In the genomic region with DNA sequence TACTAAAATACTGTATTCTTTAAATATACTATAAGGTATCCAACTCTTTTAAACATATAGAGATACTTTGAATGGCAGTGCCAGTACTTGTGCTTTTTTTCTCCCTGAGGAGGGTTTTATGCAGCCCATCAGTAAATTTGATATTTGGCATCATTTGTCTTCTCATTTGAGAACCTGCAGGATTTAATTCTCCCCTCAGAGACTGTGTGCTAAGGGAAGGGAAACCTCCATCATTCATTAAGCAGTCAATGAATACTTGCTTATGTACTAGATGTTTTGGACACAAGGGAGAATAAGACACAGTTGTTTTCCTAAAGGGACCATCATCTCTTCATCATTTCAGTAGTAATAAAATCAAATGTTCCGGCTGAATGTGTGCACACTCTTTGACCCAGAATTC, we compare ENCODE assay signal across 20 cellular contexts. TPM values are rescaled to one million over a fixed set of nuclear protein-coding genes. Genes with fewer than 3 reads are reported as not detected.
DNase-seq lines count a peak whose midpoint lies in the region; ATAC-seq, FAIRE-seq and TF ChIP-seq lines count a peak whose summit lies in the region.
"Had no signal": no experiment of that assay in that cellular context is flagged by ENCODE, and none has a peak within 500 bp of the region (broad histone marks: within the 10 kb centered on the region; RNA-seq: fewer than 3 reads in every experiment).

No MANE protein-coding gene starts in this region.

- no peak for ATAC-seq in SK-N-SH treated with all-trans-retinoic acid at 6 μM for 48 hours
- ATAC-seq: GM12878, HCT116 had no signal

- H3K9ac ChIP-seq in SK-N-SH: no peak overlapping the region
- H3K9ac ChIP-seq: KMS-11 had no signal

- H3K4me3 ChIP-seq in SK-N-SH (ENCODE audit: low read depth in 2 of 2, low read length in 1 of 2): no peak overlapping the region
- H3K4me3 ChIP-seq: GM12878 had no signal

- CTCF ChIA-PET in SK-N-SH (lab: Yijun Ruan, JAX): interaction anchor here (1.1 kb wide), 1 partner anchor 15 kb away, joined by 3 read pairs; no protein-coding TSS in a partner anchor

- H3K27ac ChIP-seq in SK-N-SH (ENCODE audit: low read depth in 2 of 2, low read length in 1 of 2) (peak overlapping the region; percentile 72 to 91; a peak in 2 of 4 replicates), VCaP (peak overlapping the region; percentile 27)
- H3K27ac ChIP-seq: C4-2B, KMS-11 had no signal

- H3K9me3 ChIP-seq in SK-N-SH: no peaks in the 10 kb centered on the region
- H3K9me3 ChIP-seq: Caco-2 had no signal

- no peak for TF ChIP-seq POLR2A in GM12891 (IDR thresholded peaks at IDR 0.05; ENCODE audit: low read depth, low read length)

- H3K4me2 ChIP-seq in SK-N-SH: no peak overlapping the region
- H3K4me2 ChIP-seq: KMS-11 had no signal

- H3K4me3 Mint-ChIP-seq in nephron: no peak overlapping the region
- H3K4me3 Mint-ChIP-seq: CD4-positive, alpha-beta T cell had no signal

- DNase-seq in SK-N-SH (no peak), GM12891 (ENCODE audit: insufficient read length, low spot score) (no peak), NOMO-1 treated with DMSO at 0.1 percent for 48 hours (lab: John Stamatoyannopoulos, UW; ENCODE audit: unreplicated experiment) (no peak), NCI-H524 treated with DMSO at 0.1 percent for 48 hours (lab: John Stamatoyannopoulos, UW) (no peak), Ammon's horn (ENCODE audit: low spot score) (no peak)
- DNase-seq: ACHN; Caco-2; CD4-positive, alpha-beta T cell; GOT3; H7 had no signal

- no peak overlapping the region for H2AFZ ChIP-seq in SK-N-SH (ENCODE audit: low read depth)

- no peaks in the 10 kb centered on the region for H3K9me3 Mint-ChIP-seq in nephron
- H3K9me3 Mint-ChIP-seq: CD4-positive, alpha-beta T cell had no signal

- H3K27me3 Mint-ChIP-seq in nephron (ENCODE audit: low read depth): no peaks in the 10 kb centered on the region
- H3K27me3 Mint-ChIP-seq: CD4-positive, alpha-beta T cell had no signal

- H3K36me3 Mint-ChIP-seq in nephron (ENCODE audit: low read depth): no peaks in the 10 kb centered on the region

- H3K4me1 Mint-ChIP-seq in nephron: peaks cover 80% of the 10 kb centered on the region

- peaks cover 39% of the 10 kb centered on the region for H4K20me1 ChIP-seq in SK-N-SH (ENCODE audit: insufficient read depth)

- peak; percentile 16 for FAIRE-seq in GM12891 (lab: Jason Lieb, UNC)
- FAIRE-seq: A204.1, D721Med, GM12878, GM19239 had no signal

- no peak for TF ChIP-seq RAD21 in SK-N-SH (IDR thresholded peaks at IDR 0.05; ENCODE audit: low read length)

- no peaks in the 10 kb centered on the region for H3K27me3 ChIP-seq in SK-N-SH (ENCODE audit: insufficient read depth)

- POLR2A ChIA-PET in SK-N-SH (lab: Yijun Ruan, JAX): no interaction called here

- H3K27ac Mint-ChIP-seq in nephron: peak overlapping the region in 2 of 3 experiments; percentile 81 to 88

- peaks cover 3 to 5% of the 10 kb centered on the region in 2 experiments for H3K36me3 ChIP-seq in SK-N-SH (replicated peaks in 1 of 2; ENCODE audit: control insufficient read depth in 1 of 2, insufficient read depth in 2 of 2, low read length in 1 of 2)

- H3F3A ChIP-seq in SK-N-SH (replicated peaks; ENCODE audit: insufficient read depth): peaks cover 40% of the 10 kb centered on the region

- TF ChIP-seq CTCF in SK-N-SH (IDR thresholded peaks at IDR 0.05) (no peak), VCaP (conservative IDR thresholded peaks at IDR 0.05) (no peak), nephron (IDR thresholded peaks at IDR 0.05; ENCODE audit: unreplicated experiment in 3 of 3) (no peak)

- H3K9me2 ChIP-seq in SK-N-SH: no peaks in the 10 kb centered on the region

- WGBS in SK-N-SH (ENCODE audit: low lambda C conversion rate): 96% methylated on average over 1 of the region's 1 CpG

- H3K79me2 ChIP-seq in SK-N-SH (ENCODE audit: insufficient read depth): peaks cover 97% of the 10 kb centered on the region

- no peak for TF ChIP-seq EP300 in SK-N-SH (IDR thresholded peaks at IDR 0.05; ENCODE audit: borderline replicate concordance in 1 of 2, low read depth in 1 of 2, low read length in 1 of 2)

- peaks cover 36 to 43% of the 10 kb centered on the region in 2 experiments for H3K4me1 ChIP-seq in SK-N-SH (ENCODE audit: control insufficient read depth in 1 of 2, insufficient read depth in 2 of 2, low read depth in 1 of 2, low read length in 1 of 2)

TF ChIP-seq in SK-N-SH, 30 proteins besides CTCF, POLR2A, EP300 and RAD21 (continues in another document):
- TF ChIP-seq JUND (IDR thresholded peaks at IDR 0.05) (no peak), USF1 (IDR thresholded peaks at IDR 0.05; ENCODE audit: borderline replicate concordance, low read depth) (no peak)

TF ChIP-seq in SK-N-SH treated with all-trans-retinoic acid at 6 μM for 48 hours, 23 proteins besides CTCF, POLR2A, EP300 and RAD21 (continues in another document):
- TF ChIP-seq ARNTL (CRISPR knock-in tag; IDR thresholded peaks at IDR 0.05; ENCODE audit: borderline replicate concordance, low read depth) (no peak), ISL1 (CRISPR knock-in tag; IDR thresholded peaks at IDR 0.05) (no peak), SNAI2 (CRISPR knock-in tag; IDR thresholded peaks at IDR 0.05) (no peak), OSR1 (CRISPR knock-in tag; IDR thresholded peaks at IDR 0.05) (no peak), ZNF565 (CRISPR knock-in tag; conservative IDR thresholded peaks at IDR 0.05; ENCODE audit: low read depth) (no peak), POU6F1 (CRISPR knock-in tag; IDR thresholded peaks at IDR 0.05; ENCODE audit: borderline replicate concordance, low read depth) (no peak), TCF4 (CRISPR knock-in tag; IDR thresholded peaks at IDR 0.05; ENCODE audit: borderline replicate concordance) (no peak), GLIS3 (CRISPR knock-in tag; IDR thresholded peaks at IDR 0.05) (no peak), BACH2 (CRISPR knock-in tag; IDR thresholded peaks at IDR 0.05; ENCODE audit: borderline replicate concordance) (no peak)

TF ChIP-seq in GM12891, 5 proteins besides CTCF, POLR2A, EP300 and RAD21:
- TF ChIP-seq TAF1 (IDR thresholded peaks at IDR 0.05; ENCODE audit: low read depth, low read length): no peak
- no peak for TF ChIP-seq PAX5 (IDR thresholded peaks at IDR 0.05; ENCODE audit: insufficient read depth, low read length, severe bottlenecking)
- TF ChIP-seq POLR2AphosphoS5 (IDR thresholded peaks at IDR 0.05; ENCODE audit: low read depth, low read length): no peak
- TF ChIP-seq SPI1 (IDR thresholded peaks at IDR 0.05; ENCODE audit: low read depth, low read length): no peak

RNA-seq across cellular contexts. Expression of gene FRS2, which starts 40.8 kb away (rescaled TPM):
- 7.1 and 9.6 TPM in 2 replicates for polyA plus RNA-seq in SK-N-SH (2012; rRNA removed)
- polyA plus RNA-seq in SK-N-SH (2012; cell fraction: cytosol; rRNA removed): 9.6 and 10.6 TPM in 2 replicates
- polyA plus RNA-seq in SK-N-SH (2012; cell fraction: nucleus; rRNA removed): 5.8 and 13.9 TPM in 2 replicates
- 5.0 TPM for polyA plus RNA-seq in GM12891 (2012; ENCODE audit: low read depth, missing spikeins)
